Comparison of ENCODE assay signal across 24 cellular contexts in genomic region chr11:47067401-47067800, GRCh38.
"Had no signal": no experiment of that assay in that cellular context is flagged by ENCODE, and none has a peak within 500 bp of the region (broad histone marks: within the 10 kb centered on the region; RNA-seq: fewer than 3 reads in every experiment).

No MANE protein-coding gene starts in this region.

- H3K27me3 ChIP-seq: body of pancreas, cardiac muscle cell, heart right ventricle, left lung, stomach, suprapubic skin, transverse colon had no signal

- DNase-seq: activated CD4-positive, alpha-beta memory T cell treated with anti-CD3 and anti-CD28 coated beads, Interleukin-2, amount 10 ng/mL, durations not matched to agents 7 days and 5 days; activated CD4-positive, alpha-beta T cell treated with anti-CD3 and anti-CD28 coated beads, Interleukin-2, amount 10 ng/mL, durations not matched to agents 24 days and 14 days; activated gamma-delta T cell; activated naive CD4-positive, alpha-beta T cell treated with anti-CD3 and anti-CD28 coated beads, Interleukin-2, amount 50 U/mL, for 16 hours; activated naive CD8-positive, alpha-beta T cell treated with anti-CD3 and anti-CD28 coated beads, Interleukin-2, amount 50 U/mL, for 24 hours; anterior cingulate cortex; body of pancreas; heart right ventricle; left lung; occipital lobe; stimulated activated CD4-positive, alpha-beta T cell treated with anti-CD3 and anti-CD28 coated beads, Interleukin-15, amount 100 ng/mL, for 24 hours; stomach; T-cell; transverse colon had no signal

- H3K9me3 Mint-ChIP-seq: activated CD4-positive, alpha-beta memory T cell treated with anti-CD3 and anti-CD28 coated beads, Interleukin-2, amount 10 ng/mL, durations not matched to agents 7 days and 5 days; activated T-helper 1 cell treated with anti-CD3 and anti-CD28 coated beads, Interleukin-12 subunit alpha, Interleukin-12 subunit beta, Interleukin-2, Interleukin-4 antibody, amounts not matched to agents 30 ng/mL and 10 ng/mL and 1 ng/mL, durations not matched to agents 14 hours and 24 hours and 36 hours; T-helper 2 cell treated with Interferon-gamma antibody and Interleukin-4, amounts not matched to agents 5 μg/mL and 100 μg/mL, for 36 hours had no signal

- ATAC-seq: activated naive CD8-positive, alpha-beta T cell treated with anti-CD3 and anti-CD28 coated beads, Interleukin-2, amount 50 U/mL, for 24 hours; body of pancreas; heart right ventricle; left lung; sciatic nerve; stimulated activated memory B cell treated with anti-CD40 and anti-IgM and Interleukin-4, amounts not matched to agents 10 μg/mL and 1 μg/mL and 100 μg/mL, for 72 hours; T-cell had no signal

- H3K4me3 ChIP-seq: body of pancreas, cardiac muscle cell, heart right ventricle, left lung, smooth muscle cell, stomach, suprapubic skin, transverse colon had no signal

- H3K27me3 Mint-ChIP-seq: activated CD4-positive, alpha-beta memory T cell treated with anti-CD3 and anti-CD28 coated beads, Interleukin-2, amount 10 ng/mL, durations not matched to agents 7 days and 5 days; activated CD4-positive, alpha-beta T cell treated with anti-CD3 and anti-CD28 coated beads, Interleukin-2, amount 10 ng/mL, durations not matched to agents 24 days and 14 days; activated naive CD8-positive, alpha-beta T cell treated with anti-CD3 and anti-CD28 coated beads, Interleukin-2, amount 50 U/mL, for 24 hours; stimulated activated memory B cell treated with anti-CD40 and anti-IgM and Interleukin-4, amounts not matched to agents 10 μg/mL and 1 μg/mL and 100 μg/mL, for 72 hours; T-cell had no signal

- H3K9me3 ChIP-seq: body of pancreas, heart right ventricle, left lung, stomach, suprapubic skin, transverse colon had no signal

- H3K36me3 ChIP-seq: cardiac muscle cell, heart right ventricle, left lung, stomach, suprapubic skin, transverse colon had no signal

- H3K4me3 Mint-ChIP-seq: activated CD4-positive, alpha-beta memory T cell treated with anti-CD3 and anti-CD28 coated beads, Interleukin-2, amount 10 ng/mL, durations not matched to agents 7 days and 5 days; activated CD4-positive, alpha-beta T cell treated with anti-CD3 and anti-CD28 coated beads, Interleukin-2, amount 10 ng/mL, durations not matched to agents 24 days and 14 days; activated naive CD8-positive, alpha-beta T cell treated with anti-CD3 and anti-CD28 coated beads, Interleukin-2, amount 50 U/mL, for 24 hours; activated T-helper 1 cell treated with anti-CD3 and anti-CD28 coated beads, Interleukin-12 subunit alpha, Interleukin-12 subunit beta, Interleukin-2, Interleukin-4 antibody, amounts not matched to agents 30 ng/mL and 10 ng/mL and 1 ng/mL, durations not matched to agents 14 hours and 24 hours and 36 hours; stimulated activated memory B cell treated with anti-CD40 and anti-IgM and Interleukin-4, amounts not matched to agents 10 μg/mL and 1 μg/mL and 100 μg/mL, for 72 hours; T-cell; T-helper 2 cell treated with Interferon-gamma antibody and Interleukin-4, amounts not matched to agents 5 μg/mL and 100 μg/mL, for 36 hours had no signal

- H3K4me1 ChIP-seq: left lung had no signal

- H3K4me1 Mint-ChIP-seq: activated CD4-positive, alpha-beta memory T cell treated with anti-CD3 and anti-CD28 coated beads, Interleukin-2, amount 10 ng/mL, durations not matched to agents 7 days and 5 days; activated naive CD8-positive, alpha-beta T cell treated with anti-CD3 and anti-CD28 coated beads, Interleukin-2, amount 50 U/mL, for 24 hours; stimulated activated memory B cell treated with anti-CD40 and anti-IgM and Interleukin-4, amounts not matched to agents 10 μg/mL and 1 μg/mL and 100 μg/mL, for 72 hours; T-cell had no signal

- H3K27ac Mint-ChIP-seq: activated CD4-positive, alpha-beta memory T cell treated with anti-CD3 and anti-CD28 coated beads, Interleukin-2, amount 10 ng/mL, durations not matched to agents 7 days and 5 days; activated CD4-positive, alpha-beta T cell treated with anti-CD3 and anti-CD28 coated beads, Interleukin-2, amount 10 ng/mL, durations not matched to agents 24 days and 14 days; activated naive CD8-positive, alpha-beta T cell treated with anti-CD3 and anti-CD28 coated beads, Interleukin-2, amount 50 U/mL, for 24 hours; activated T-helper 1 cell treated with anti-CD3 and anti-CD28 coated beads, Interleukin-12 subunit alpha, Interleukin-12 subunit beta, Interleukin-2, Interleukin-4 antibody, amounts not matched to agents 30 ng/mL and 10 ng/mL and 1 ng/mL, durations not matched to agents 14 hours and 24 hours and 36 hours; stimulated activated memory B cell treated with anti-CD40 and anti-IgM and Interleukin-4, amounts not matched to agents 10 μg/mL and 1 μg/mL and 100 μg/mL, for 72 hours; T-cell; T-helper 2 cell treated with Interferon-gamma antibody and Interleukin-4, amounts not matched to agents 5 μg/mL and 100 μg/mL, for 36 hours had no signal

- H3K27ac ChIP-seq: body of pancreas, cardiac muscle cell, heart right ventricle, left lung, stomach, suprapubic skin, transverse colon had no signal

- FAIRE-seq: endometrium, TTC549, urothelium cell line had no signal
